Comparison of ENCODE assay signal across 9 cellular contexts in the genomic region with DNA sequence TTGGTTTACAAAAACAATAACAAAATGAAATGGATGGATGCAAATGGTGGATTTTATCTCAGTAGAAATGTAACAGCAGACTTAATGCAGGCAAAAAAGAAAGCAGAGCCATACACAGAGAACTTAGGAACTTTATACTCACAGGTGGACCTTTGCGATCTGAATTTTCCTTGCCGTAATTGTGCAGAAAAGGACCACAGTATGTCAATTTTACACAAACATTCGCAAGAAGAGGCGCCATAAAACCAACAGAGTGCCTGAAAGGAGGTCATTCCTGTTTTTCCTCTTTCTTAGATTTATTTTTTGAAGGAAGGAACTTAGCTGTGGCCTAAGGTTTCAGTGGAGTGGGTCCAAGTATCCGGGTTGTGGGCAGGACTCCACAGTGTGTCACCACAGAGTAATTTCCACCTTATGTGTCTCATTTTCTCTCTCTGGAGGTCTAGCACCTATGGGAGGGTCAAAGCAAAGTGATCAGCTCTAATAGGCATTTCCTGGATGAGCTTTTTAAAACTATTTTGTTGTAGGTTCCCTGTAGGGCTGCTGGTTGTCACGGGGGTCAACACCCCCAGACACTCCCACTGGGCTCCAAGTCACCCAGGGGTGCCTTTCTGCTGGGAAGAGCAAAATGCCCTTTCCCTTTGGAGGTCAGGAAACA. TPM values are rescaled to one million over a fixed set of nuclear protein-coding genes. Genes with fewer than 3 reads are reported as not detected.
A peak's percentile ranks its signal among the peaks of the same experiment; 100 is the strongest.
DNase-seq lines count a peak whose midpoint lies in the region; ATAC-seq, FAIRE-seq and TF ChIP-seq lines count a peak whose summit lies in the region.
"Had no signal": no experiment of that assay in that cellular context is flagged by ENCODE, and none has a peak within 500 bp of the region (broad histone marks: within the 10 kb centered on the region; RNA-seq: fewer than 3 reads in every experiment).

No MANE protein-coding gene starts in this region.

- H3K36me3 ChIP-seq in liver (ENCODE audit: control insufficient read depth in 4 of 4, insufficient read depth in 3 of 4, low read depth in 1 of 4, low read length in 3 of 4) (no peaks in the 10 kb centered on the region), tibial artery (no peaks in the 10 kb centered on the region)

- H3K27ac ChIP-seq in AG04450 (ENCODE audit: low read depth, low read length) (peak overlapping the region; percentile 52), angular gyrus (ENCODE audit: low read depth, low read length) (peak overlapping the region; percentile 42), liver (ENCODE audit: low read depth in 1 of 2, low read length in 2 of 2) (peak overlapping the region; percentile 46 to 70), tibial artery (peak overlapping the region; percentile 77 to 86)

- no peak for DNase-seq in AG04450 (ENCODE audit: low read depth, low spot score)
- DNase-seq in HT-29 (ENCODE audit: low spot score): peak; percentile 8
- DNase-seq in tibial artery: no peak
- no peak for DNase-seq in H54 (ENCODE audit: insufficient read length, low spot score)
- no peak for DNase-seq in stimulated activated naive CD4-positive, alpha-beta T cell (lab: John Stamatoyannopoulos, UW)

- CTCF ChIA-PET in AG04450 (lab: Charles Lee): interaction anchor here (2.0 kb wide), 1 partner anchor 105 kb away, joined by 10 read pairs; no protein-coding TSS in a partner anchor

- no peak for FAIRE-seq in H54 (lab: Jason Lieb, UNC)

- H3K9me3 ChIP-seq in AG04450 (ENCODE audit: control insufficient read depth, insufficient read depth, low read length) (no peaks in the 10 kb centered on the region), liver (ENCODE audit: control insufficient read depth in 4 of 4, low read length in 3 of 4) (no peaks in the 10 kb centered on the region), tibial artery (no peaks in the 10 kb centered on the region)

- intact Hi-C loops in tibial artery (cut with DNase I; ENCODE audit: low total_unique reads): no loop called here

- POLR2A ChIA-PET in AG04450 (lab: Yijun Ruan, JAX): no interaction called here

- WGBS in liver: 8% methylated on average over 6 of the region's 6 CpGs

- H3K27me3 ChIP-seq in AG04450 (ENCODE audit: control insufficient read depth, insufficient read depth, low read length): no peaks in the 10 kb centered on the region
- no peaks in the 10 kb centered on the region for H3K27me3 ChIP-seq in liver (ENCODE audit: control insufficient read depth in 4 of 4, insufficient read depth in 4 of 4, low read length in 3 of 4)
- no peaks in the 10 kb centered on the region for H3K27me3 ChIP-seq in tibial artery

- ATAC-seq in GM18907 (IDR thresholded peaks at IDR 0.05; ENCODE audit: unreplicated experiment): no peak
- ATAC-seq: left colon had no signal

- no peak for TF ChIP-seq RAD21 in liver (IDR thresholded peaks at IDR 0.05)

- H3K4me3 ChIP-seq in AG04450 (ENCODE audit: low read depth, low read length): peak overlapping the region; percentile 17; the same call in 1 of the 2 replicates
- H3K4me3 ChIP-seq in liver (ENCODE audit: low read depth in 1 of 3, low read length in 3 of 3): peak overlapping the region in 1 of 3 donors; percentile 51
- H3K4me3 ChIP-seq in tibial artery: peak overlapping the region; percentile 9 to 16

- no peak for TF ChIP-seq POLR2A in H54 (IDR thresholded peaks at IDR 0.05; ENCODE audit: low read depth, low read length)

- TF ChIP-seq CTCF in AG04450 (IDR thresholded peaks at IDR 0.05; ENCODE audit: low read depth, low read length): no peak
- TF ChIP-seq CTCF in liver (IDR thresholded peaks at IDR 0.05; ENCODE audit: low read depth, low read length, missing input control): no peak
- no peak for TF ChIP-seq CTCF in tibial artery (IDR thresholded peaks at IDR 0.05)

- peak overlapping the region; percentile 56 to 84 for H3K9ac ChIP-seq in liver (ENCODE audit: low read depth in 1 of 2, low read length in 2 of 2)

- H3K4me1 ChIP-seq in liver (ENCODE audit: control insufficient read depth in 4 of 4, insufficient read depth in 4 of 4, low read length in 3 of 4) (peaks cover 0 to 21% (median 18%) of the 10 kb centered on the region in 4 donors), tibial artery (peaks cover 0 to 12% (median 2%) of the 10 kb centered on the region in 4 donors)

TF ChIP-seq in liver, 16 proteins besides CTCF, POLR2A, EP300 and RAD21:
- TF ChIP-seq HNF4A (conservative IDR thresholded peaks at IDR 0.05): no peak
- TF ChIP-seq SP1 (IDR thresholded peaks at IDR 0.05): no peak
- no peak for TF ChIP-seq JUND (IDR thresholded peaks at IDR 0.05)
- no peak for TF ChIP-seq EGR1 (IDR thresholded peaks at IDR 0.05; ENCODE audit: low read depth in 2 of 2)
- TF ChIP-seq NR2F2 (IDR thresholded peaks at IDR 0.05): no peak
- TF ChIP-seq RXRA (IDR thresholded peaks at IDR 0.05): no peak
- TF ChIP-seq, protein P1, sequence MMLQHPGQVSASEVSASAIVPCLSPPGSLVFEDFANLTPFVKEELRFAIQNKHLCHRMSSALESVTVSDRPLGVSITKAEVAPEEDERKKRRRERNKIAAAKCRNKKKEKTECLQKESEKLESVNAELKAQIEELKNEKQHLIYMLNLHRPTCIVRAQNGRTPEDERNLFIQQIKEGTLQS (IDR thresholded peaks at IDR 0.05): no peak
- no peak for TF ChIP-seq GABPA (IDR thresholded peaks at IDR 0.05 in 1 of 2, conservative IDR thresholded peaks at IDR 0.05 in 1 of 2)
- TF ChIP-seq, protein P2, sequence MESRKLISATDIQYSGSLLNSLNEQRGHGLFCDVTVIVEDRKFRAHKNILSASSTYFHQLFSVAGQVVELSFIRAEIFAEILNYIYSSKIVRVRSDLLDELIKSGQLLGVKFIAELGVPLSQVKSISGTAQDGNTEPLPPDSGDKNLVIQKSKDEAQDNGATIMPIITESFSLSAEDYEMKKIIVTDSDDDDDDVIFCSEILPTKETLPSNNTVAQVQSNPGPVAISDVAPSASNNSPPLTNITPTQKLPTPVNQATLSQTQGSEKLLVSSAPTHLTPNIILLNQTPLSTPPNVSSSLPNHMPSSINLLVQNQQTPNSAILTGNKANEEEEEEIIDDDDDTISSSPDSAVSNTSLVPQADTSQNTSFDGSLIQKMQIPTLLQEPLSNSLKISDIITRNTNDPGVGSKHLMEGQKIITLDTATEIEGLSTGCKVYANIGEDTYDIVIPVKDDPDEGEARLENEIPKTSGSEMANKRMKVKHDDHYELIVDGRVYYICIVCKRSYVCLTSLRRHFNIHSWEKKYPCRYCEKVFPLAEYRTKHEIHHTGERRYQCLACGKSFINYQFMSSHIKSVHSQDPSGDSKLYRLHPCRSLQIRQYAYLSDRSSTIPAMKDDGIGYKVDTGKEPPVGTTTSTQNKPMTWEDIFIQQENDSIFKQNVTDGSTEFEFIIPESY (IDR thresholded peaks at IDR 0.05): no peak
- no peak for TF ChIP-seq FOXA2 (IDR thresholded peaks at IDR 0.05)
- TF ChIP-seq FOXA1 (IDR thresholded peaks at IDR 0.05): no peak

RNA-seq across cellular contexts. Expression of a gene that starts 24.7 kb away (rescaled TPM):
- 36.4 and 36.9 TPM in 2 replicates for polyA plus RNA-seq in AG04450 (2011; rRNA removed)
- 17.1 and 17.6 TPM in 2 replicates for polyA minus RNA-seq in AG04450 (2011; rRNA and poly(A)+ RNA removed)
- total RNA-seq in HT-29 (2014; rRNA removed; shearing (Covaris generic)): 9.2 and 10.1 TPM in 2 replicates
- total RNA-seq in liver: 10 to 100 TPM in 1 of 2 donors, 1 to 10 TPM in 1; 8.3 to 13.1 TPM
- 10 to 100 TPM; 12.4 to 22.8 TPM for polyA plus RNA-seq in liver
